8 cellular contexts compared by ENCODE assay signal in the genomic region with DNA sequence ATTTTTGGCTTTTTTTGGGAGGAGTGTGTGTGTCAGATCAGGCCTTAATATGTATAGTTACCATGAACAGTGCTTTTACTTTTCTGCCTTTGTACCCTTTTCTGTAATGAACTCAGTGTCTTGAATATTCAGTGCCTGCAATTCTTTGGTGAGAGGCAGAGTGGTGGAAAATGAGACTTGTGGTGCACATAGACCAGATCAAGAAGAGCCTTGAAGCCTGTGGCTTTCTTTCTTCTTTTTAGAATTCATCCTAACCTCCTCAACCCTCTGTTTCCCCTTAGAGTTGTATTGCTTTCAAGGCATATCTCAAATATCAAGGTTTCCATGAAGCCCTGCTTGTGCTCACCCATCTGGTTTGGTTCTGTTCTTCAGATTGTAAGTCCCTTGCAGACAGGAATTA. TPM values are rescaled to one million over a fixed set of nuclear protein-coding genes. Genes with fewer than 3 reads are reported as not detected.
DNase-seq lines count a peak whose midpoint lies in the region; ATAC-seq and TF ChIP-seq lines count a peak whose summit lies in the region.

No MANE protein-coding gene starts in this region.

- no peaks in the 10 kb centered on the region for H4K20me1 ChIP-seq in KMS-11 (ENCODE audit: insufficient read depth)

- H3K27ac ChIP-seq in CD4-positive, alpha-beta T cell (ENCODE audit: low read depth, low read length), result no peak overlapping the region
- H3K27ac ChIP-seq in KMS-11, result no peak overlapping the region; the same call in 1 of the 2 replicates

- H2AFZ ChIP-seq in KMS-11 (ENCODE audit: low read depth), result no peak overlapping the region

- H3K4me3 ChIP-seq in KMS-11 (IDR thresholded peaks at IDR 0.05; ENCODE audit: insufficient read depth, low read depth, low read length), result no peak overlapping the region
- H3K4me3 ChIP-seq in cardiac fibroblast (replicated peaks in 1 of 2; ENCODE audit: low read depth in 2 of 2, low read length in 2 of 2), result peak overlapping the region; percentile 11 to 84

- ATAC-seq in CD4-positive, alpha-beta T cell (ENCODE audit: poor library complexity), result no peak
- no peak for ATAC-seq in activated CD4-positive, CD25-positive, alpha-beta regulatory T cell treated with anti-CD3 and anti-CD28 coated beads, Interleukin-2, amount 50 U/mL, for 24 hours

- peak overlapping the region; percentile 95 for H3K4me2 ChIP-seq in KMS-11

- peaks cover 60% of the 10 kb centered on the region for H3K4me1 Mint-ChIP-seq in CD4-positive, alpha-beta T cell (ENCODE audit: low read depth)
- peaks cover 41% of the 10 kb centered on the region for H3K4me1 Mint-ChIP-seq in nephron

- peak overlapping the region; percentile 88 for H3K4me3 Mint-ChIP-seq in CD4-positive, alpha-beta T cell
- peak overlapping the region; percentile 92 to 100 (median 97) for H3K4me3 Mint-ChIP-seq in nephron

- H3K27ac Mint-ChIP-seq in CD4-positive, alpha-beta T cell, result peak overlapping the region; percentile 85
- peak overlapping the region; percentile 4 to 95 (median 39) for H3K27ac Mint-ChIP-seq in nephron

- peaks cover 29% of the 10 kb centered on the region for H3K36me3 Mint-ChIP-seq in CD4-positive, alpha-beta T cell (ENCODE audit: low read depth)
- peaks cover 28% of the 10 kb centered on the region for H3K36me3 Mint-ChIP-seq in nephron (ENCODE audit: low read depth)

- CTCF ChIA-PET in CD4-positive, alpha-beta T cell (lab: Charles Lee), result no interaction called here

- H3K9me3 ChIP-seq in CD4-positive, alpha-beta T cell (ENCODE audit: control insufficient read depth, low read length), result no peaks in the 10 kb centered on the region

- no peaks in the 10 kb centered on the region for H3K27me3 Mint-ChIP-seq in CD4-positive, alpha-beta T cell
- no peaks in the 10 kb centered on the region for H3K27me3 Mint-ChIP-seq in nephron (ENCODE audit: low read depth)

- H3K36me3 ChIP-seq in KMS-11 (ENCODE audit: insufficient read depth), result no peaks in the 10 kb centered on the region

- H3K9ac ChIP-seq in KMS-11, result no peak overlapping the region

- TF ChIP-seq CTCF in CD4-positive, alpha-beta T cell (IDR thresholded peaks at IDR 0.05), result no peak
- TF ChIP-seq CTCF in KMS-11 (conservative IDR thresholded peaks at IDR 0.05; ENCODE audit: low read depth, low read length) (no peak), cardiac fibroblast (IDR thresholded peaks at IDR 0.05; ENCODE audit: low read depth, low read length) (no peak), nephron (IDR thresholded peaks at IDR 0.05; ENCODE audit: unreplicated experiment in 3 of 3) (no peak)

- intact Hi-C loops in CD4-positive, alpha-beta T cell (cut with DNase I, micrococcal nuclease), result loop anchor here in 1 of 2 experiments (10.0 kb wide), 1 partner anchor 69 kb away; no protein-coding TSS in a partner anchor

- no peaks in the 10 kb centered on the region for H3K9me3 Mint-ChIP-seq in CD4-positive, alpha-beta T cell
- H3K9me3 Mint-ChIP-seq in nephron, result no peaks in the 10 kb centered on the region

- peaks cover 28% of the 10 kb centered on the region for H3K4me1 ChIP-seq in KMS-11 (ENCODE audit: low read depth, poor library complexity, severe bottlenecking)

- H3K79me2 ChIP-seq in KMS-11 (ENCODE audit: insufficient read depth, low read depth), result peaks cover 58% of the 10 kb centered on the region

- DNase-seq in CD4-positive, alpha-beta T cell, result no peak
- no peak for DNase-seq in cardiac fibroblast (ENCODE audit: low read depth in 2 of 2)
- no peak for DNase-seq in middle frontal gyrus (ENCODE audit: extremely low spot score, low spot score)
- no peak for DNase-seq in GM19240 (ENCODE audit: insufficient read length, low spot score)
- no peak for DNase-seq in cerebellar nuclear complex (lab: John Stamatoyannopoulos, UW)

- POLR2A ChIA-PET in CD4-positive, alpha-beta T cell (lab: Charles Lee), result no interaction called here

- no peaks in the 10 kb centered on the region for H3K27me3 ChIP-seq in CD4-positive, alpha-beta T cell (ENCODE audit: control insufficient read depth, insufficient read depth, low read length)
- H3K27me3 ChIP-seq in KMS-11 (ENCODE audit: insufficient read depth, low read depth), result no peaks in the 10 kb centered on the region

RNA-seq across cellular contexts. Expression of a gene that starts 2.6 kb away (rescaled TPM):
- total RNA-seq in CD4-positive, alpha-beta T cell, result 10 to 100 TPM; 87.2 to 88.6 TPM

RNA-seq across cellular contexts. Expression of a gene that starts 52.8 kb away (rescaled TPM):
- total RNA-seq in CD4-positive, alpha-beta T cell, result 10 to 100 TPM; 31.9 to 32.9 TPM

RNA-seq across cellular contexts. Expression of a gene that starts 52.8 kb away (rescaled TPM):
- 10 to 100 TPM; 30.6 to 35.9 TPM for total RNA-seq in CD4-positive, alpha-beta T cell
